19 cellular contexts compared by ENCODE assay signal in genomic region chr5:111083323-111083722, GRCh38. TPM values are rescaled to one million over a fixed set of nuclear protein-coding genes. Genes with fewer than 3 reads are reported as not detected.
A peak's percentile ranks its signal among the peaks of the same experiment; 100 is the strongest.
DNase-seq lines count a peak whose midpoint lies in the region; ATAC-seq and TF ChIP-seq lines count a peak whose summit lies in the region.
"Had no signal": no experiment of that assay in that cellular context is flagged by ENCODE, and none has a peak within 500 bp of the region (broad histone marks: within the 10 kb centered on the region; RNA-seq: fewer than 3 reads in every experiment).

No MANE protein-coding gene starts in this region.

- no TSS peak for BruUV-seq in OCI-LY7 (replicated peaks; lab: Mats Ljungman, UMichigan)

- ATAC-seq in naive B cell (ENCODE audit: low read depth in 2 of 2) (peak; percentile 27 to 45), GM19023 (IDR thresholded peaks at IDR 0.05; ENCODE audit: unreplicated experiment) (no peak)
- ATAC-seq in effector memory CD8-positive, alpha-beta T cell (replicated peaks) = no peak
- ATAC-seq: esophagus mucosa, sciatic nerve had no signal

- H3K4me1 ChIP-seq in OCI-LY7 (ENCODE audit: insufficient read depth, low read length, poor library complexity, severe bottlenecking) = peaks cover 22% of the 10 kb centered on the region
- H3K4me1 ChIP-seq: testis had no signal

- H3K27ac Mint-ChIP-seq in naive B cell = no peak overlapping the region
- no peak overlapping the region for H3K27ac Mint-ChIP-seq in effector memory CD8-positive, alpha-beta T cell

- intact Hi-C loops in OCI-LY7 (cut with micrococcal nuclease; ENCODE audit: unreplicated experiment) = no loop called here

- H3K4me3 ChIP-seq in OCI-LY7 (ENCODE audit: low read depth, low read length, poor library complexity, severe bottlenecking) = no peak overlapping the region
- H3K4me3 ChIP-seq: PC-9, testis had no signal

- H3K4me2 ChIP-seq in OCI-LY7 (ENCODE audit: low read length) = peak overlapping the region; percentile 43
- H3K4me2 ChIP-seq: PC-9 had no signal

- no peaks in the 10 kb centered on the region for H3K9me2 ChIP-seq in OCI-LY7 (ENCODE audit: insufficient read depth, low read length)

- H3K36me3 ChIP-seq in OCI-LY7 (ENCODE audit: insufficient read depth, low read length) = no peaks in the 10 kb centered on the region

- POLR2A ChIA-PET in OCI-LY7 (lab: Charles Lee) = interaction anchor here (0.6 to 1.9 kb wide), 3 partner anchors 11 to 645 kb away, joined by 3 to 8 read pairs (median 3); no protein-coding TSS in a partner anchor

- peak overlapping the region; percentile 45 for H3K27ac ChIP-seq in OCI-LY7 (ENCODE audit: low read depth, low read length, poor library complexity, severe bottlenecking)
- H3K27ac ChIP-seq: HL-60, PC-9, testis had no signal

- CTCF ChIA-PET in OCI-LY7 (lab: Charles Lee; ENCODE audit: unreplicated experiment) = no interaction called here

- no peaks in the 10 kb centered on the region for H3K36me3 Mint-ChIP-seq in naive B cell
- H3K36me3 Mint-ChIP-seq in effector memory CD8-positive, alpha-beta T cell (ENCODE audit: insufficient read depth) = no peaks in the 10 kb centered on the region

- no peaks in the 10 kb centered on the region for H4K20me1 ChIP-seq in OCI-LY7 (ENCODE audit: insufficient read depth, low read length)

- no peak for TF ChIP-seq CTCF in OCI-LY7 (conservative IDR thresholded peaks at IDR 0.05; ENCODE audit: low read length)

- H3K9me3 Mint-ChIP-seq in naive B cell = peaks cover 0 to 4% (median 0%) of the 10 kb centered on the region in 7 donors
- H3K9me3 Mint-ChIP-seq in effector memory CD8-positive, alpha-beta T cell = no peaks in the 10 kb centered on the region

- H3K79me2 ChIP-seq in OCI-LY7 (ENCODE audit: insufficient read depth, low read depth, low read length) = no peaks in the 10 kb centered on the region

- H3K27me3 Mint-ChIP-seq in naive B cell = peaks cover 24 to 35% (median 28%) of the 10 kb centered on the region in 3 donors
- peaks cover 29 to 46% of the 10 kb centered on the region in 2 donors for H3K27me3 Mint-ChIP-seq in effector memory CD8-positive, alpha-beta T cell

- H3K4me3 Mint-ChIP-seq in naive B cell = no peak overlapping the region
- H3K4me3 Mint-ChIP-seq in effector memory CD8-positive, alpha-beta T cell = no peak overlapping the region

- H2AFZ ChIP-seq in OCI-LY7 (ENCODE audit: low read length) = peak overlapping the region; percentile 68; the same call in 1 of the 2 replicates
- H2AFZ ChIP-seq: PC-9 had no signal

- peaks cover 6% of the 10 kb centered on the region; the same call in 1 of the 2 replicates for H3K9me3 ChIP-seq in OCI-LY7 (ENCODE audit: low read length)
- H3K9me3 ChIP-seq: testis had no signal

- H3K4me1 Mint-ChIP-seq in naive B cell = no peaks in the 10 kb centered on the region
- H3K4me1 Mint-ChIP-seq in effector memory CD8-positive, alpha-beta T cell (ENCODE audit: low read depth in 2 of 2) = no peaks in the 10 kb centered on the region

- peak; percentile 8 for DNase-seq in NCI-H510A treated with DMSO at 0.1 percent for 48 hours (lab: John Stamatoyannopoulos, UW)
- no peak for DNase-seq in NCI-H510A (lab: John Stamatoyannopoulos, UW)
- DNase-seq in NCI-H1436 (lab: John Stamatoyannopoulos, UW) = peak; percentile 60
- peak; percentile 76 for DNase-seq in OCI-LY7 (ENCODE audit: low spot score)
- DNase-seq in naive B cell = no peak
- no peak for DNase-seq in stimulated activated CD4-positive, alpha-beta T cell treated with anti-CD3 and anti-CD28 coated beads, Interleukin-12 subunit alpha, Interleukin-12 subunit beta, amount 100 ng/mL, for 4 hours
- DNase-seq in effector memory CD8-positive, alpha-beta T cell = no peak
- DNase-seq: head of caudate nucleus; nucleus accumbens; stimulated activated CD4-positive, alpha-beta T cell treated with anti-CD3 and anti-CD28 coated beads, Interleukin-2, amount 100 ng/mL, for 48 hours; stimulated activated CD8-positive, alpha-beta memory T cell treated with anti-CD3 and anti-CD28 coated beads, Interleukin-4, amount 100 ng/mL, for 48 hours; testis had no signal

RNA-seq across cellular contexts. Expression of gene WDR36, which starts 8.8 kb away (rescaled TPM):
- 39.1 and 46.5 TPM in 2 replicates for total RNA-seq in OCI-LY7 (2014; rRNA removed; shearing (Covaris generic))
- 41.9 and 49.4 TPM in 2 replicates for total RNA-seq in OCI-LY7 (2022)
- polyA plus RNA-seq in naive B cell (ENCODE audit: low read depth in 6 of 6) = 10 to 100 TPM; 15.5 to 26.5 (median 22.3) TPM

RNA-seq across cellular contexts. Expression of gene TSLP, which starts 11.8 kb away (rescaled TPM):
- 0.05 TPM in 1 of 2 replicates, not detected in the other for total RNA-seq in OCI-LY7 (2014; rRNA removed; shearing (Covaris generic))
- total RNA-seq in OCI-LY7 (2022) = not detected in 2 replicates
- not detected for polyA plus RNA-seq in naive B cell (ENCODE audit: low read depth in 6 of 6)
- total RNA-seq: A172, Daoy, PC-9 had no signal

Comparison
In these comparisons a context has a peak if more than half of its experiments do, and no peak if none do; other contexts are left out.
1. DNase-seq: peak in NCI-H510A treated with DMSO at 0.1 percent for 48 hours (single experiment), NCI-H1436 (single experiment) and OCI-LY7 (single experiment); none in NCI-H510A (single experiment), naive B cell (single experiment), stimulated activated CD4-positive, alpha-beta T cell treated with anti-CD3 and anti-CD28 coated beads, Interleukin-12 subunit alpha, Interleukin-12 subunit beta, amount 100 ng/mL, for 4 hours (single experiment) and effector memory CD8-positive, alpha-beta T cell (0 of 3).
2. ATAC-seq: peak in naive B cell (2 of 2); none in effector memory CD8-positive, alpha-beta T cell (single experiment) and GM19023 (single experiment).